Comparison of ENCODE assay signal across 1 cellular context in genomic region chr13:20553309-20553708, GRCh38.
TF ChIP-seq lines count a peak whose summit lies in the region.

No MANE protein-coding gene starts in this region.

TF ChIP-seq in HepG2, 621 proteins besides CTCF, POLR2A, EP300 and RAD21 (continued from another document and continues in another):
- TF ChIP-seq ZBTB7B (CRISPR knock-in tag; IDR thresholded peaks at IDR 0.05) (peak; percentile 47; the same call in 1 of the 2 replicates), ZBTB20 (CRISPR knock-in tag; IDR thresholded peaks at IDR 0.05; ENCODE audit: borderline replicate concordance, low read depth) (peak; percentile 58; the same call in 1 of the 2 replicates), MIER2 (CRISPR knock-in tag; IDR thresholded peaks at IDR 0.05) (0 out of 2 replicates have a peak, but pooled peaks have one; percentile 14), HNF4A (CRISPR knock-in tag; IDR thresholded peaks at IDR 0.05) (peak; percentile 60), ZNF780A (CRISPR knock-in tag; IDR thresholded peaks at IDR 0.05) (no peak), MIER3 (CRISPR knock-in tag; IDR thresholded peaks at IDR 0.05; ENCODE audit: borderline replicate concordance) (peak; percentile 62; the same call in 1 of the 2 replicates), HMG20A (CRISPR knock-in tag; IDR thresholded peaks at IDR 0.05; ENCODE audit: borderline replicate concordance) (peak; percentile 49; the same call in 1 of the 2 replicates), ELF3 (CRISPR knock-in tag; IDR thresholded peaks at IDR 0.05) (peak; percentile 43; the same call in 1 of the 2 replicates), SAP130 (CRISPR knock-in tag; IDR thresholded peaks at IDR 0.05; ENCODE audit: low read depth) (peak; percentile 65), ETV5 (CRISPR knock-in tag; IDR thresholded peaks at IDR 0.05; ENCODE audit: borderline replicate concordance) (0 out of 2 replicates have a peak, but pooled peaks have one; percentile 20), ZFY (CRISPR knock-in tag; IDR thresholded peaks at IDR 0.05) (peak; percentile 53), TARDBP (CRISPR knock-in tag; IDR thresholded peaks at IDR 0.05) (peak; percentile 18; the same call in 1 of the 2 replicates), TCF12 (IDR thresholded peaks at IDR 0.05) (no peak), TCF12 (CRISPR knock-in tag; IDR thresholded peaks at IDR 0.05) (no peak), BRCA1 (CRISPR knock-in tag; IDR thresholded peaks at IDR 0.05) (no peak), AGO1 (IDR thresholded peaks at IDR 0.05; ENCODE audit: low read depth, low read length, poor library complexity, severe bottlenecking) (no peak), TBX3 (IDR thresholded peaks at IDR 0.05; ENCODE audit: borderline replicate concordance) (no peak), FOXA1 (IDR thresholded peaks at IDR 0.05) (no peak), FOXA1 (CRISPR knock-in tag; IDR thresholded peaks at IDR 0.05) (peak; percentile 51; the same call in 1 of the 2 replicates), ZFX (CRISPR knock-in tag; IDR thresholded peaks at IDR 0.05; ENCODE audit: low read depth) (peak; percentile 65), TAF1 (CRISPR knock-in tag; IDR thresholded peaks at IDR 0.05) (peak; percentile 47; the same call in 1 of the 2 replicates), GABPA (IDR thresholded peaks at IDR 0.05; ENCODE audit: low read depth, low read length) (no peak), GABPA (CRISPR knock-in tag; IDR thresholded peaks at IDR 0.05; ENCODE audit: low read depth) (0 out of 2 replicates have a peak, but pooled peaks have one; percentile 23), KLF15 (CRISPR knock-in tag; IDR thresholded peaks at IDR 0.05; ENCODE audit: borderline replicate concordance) (no peak), PAXIP1 (CRISPR knock-in tag; conservative IDR thresholded peaks at IDR 0.05) (peak; percentile 80), FOXO1 (CRISPR knock-in tag; IDR thresholded peaks at IDR 0.05) (peak; percentile 60), ZNF331 (CRISPR knock-in tag; IDR thresholded peaks at IDR 0.05) (peak; percentile 75), ASH2L (IDR thresholded peaks at IDR 0.05; ENCODE audit: insufficient read length, low read depth, low read length) (peak; percentile 45), ZNF264 (CRISPR knock-in tag; IDR thresholded peaks at IDR 0.05) (peak; percentile 55; the same call in 1 of the 2 replicates), NR2F6 (IDR thresholded peaks at IDR 0.05) (no peak), NR2F6 (CRISPR knock-in tag; IDR thresholded peaks at IDR 0.05) (peak; percentile 68), ZNF501 (CRISPR knock-in tag; IDR thresholded peaks at IDR 0.05) (peak; percentile 44; the same call in 1 of the 2 replicates), HDAC1 (CRISPR knock-in tag; IDR thresholded peaks at IDR 0.05) (0 out of 2 replicates have a peak, but pooled peaks have one; percentile 43), PATZ1 (CRISPR knock-in tag; IDR thresholded peaks at IDR 0.05) (0 out of 2 replicates have a peak, but pooled peaks have one; percentile 18), ESRRA (CRISPR knock-in tag; IDR thresholded peaks at IDR 0.05; ENCODE audit: low read depth) (no peak), ZNF740 (CRISPR knock-in tag; IDR thresholded peaks at IDR 0.05) (no peak), ZSCAN20 (CRISPR knock-in tag; IDR thresholded peaks at IDR 0.05; ENCODE audit: borderline replicate concordance) (peak; percentile 23; the same call in 1 of the 2 replicates), ZBTB38 (CRISPR knock-in tag; IDR thresholded peaks at IDR 0.05) (peak; percentile 69), ZNF143 (CRISPR knock-in tag; IDR thresholded peaks at IDR 0.05) (no peak), FOXA3 (CRISPR knock-in tag; IDR thresholded peaks at IDR 0.05) (peak; percentile 42), PHF5A (CRISPR knock-in tag; IDR thresholded peaks at IDR 0.05; ENCODE audit: low read depth, unreplicated experiment) (peak; percentile 61), POLR2G (IDR thresholded peaks at IDR 0.05; ENCODE audit: low read depth, low read length) (peak; percentile 76), MYC (CRISPR knock-in tag; IDR thresholded peaks at IDR 0.05; ENCODE audit: borderline replicate concordance) (peak; percentile 64; the same call in 1 of the 2 replicates), JUND (CRISPR knock-in tag; IDR thresholded peaks at IDR 0.05) (no peak), PITX1 (CRISPR knock-in tag; IDR thresholded peaks at IDR 0.05) (0 out of 2 replicates have a peak, but pooled peaks have one; percentile 13), ZNF292 (CRISPR knock-in tag; IDR thresholded peaks at IDR 0.05; ENCODE audit: borderline replicate concordance, low read depth) (peak; percentile 95; the same call in 1 of the 2 replicates), ZC3H4 (CRISPR knock-in tag; IDR thresholded peaks at IDR 0.05; ENCODE audit: borderline replicate concordance) (no peak), GATAD2A (CRISPR knock-in tag; IDR thresholded peaks at IDR 0.05) (peak; percentile 73), STAG1 (CRISPR knock-in tag; IDR thresholded peaks at IDR 0.05) (peak; percentile 23; the same call in 1 of the 2 replicates), FOXO4 (CRISPR knock-in tag; conservative IDR thresholded peaks at IDR 0.05) (0 out of 2 replicates have a peak, but pooled peaks have one; percentile 36), FOXP4 (CRISPR knock-in tag; IDR thresholded peaks at IDR 0.05) (no peak; the same call in 1 of the 2 replicates), ERF (CRISPR knock-in tag; IDR thresholded peaks at IDR 0.05) (peak; percentile 56; the same call in 1 of the 2 replicates), FOSL2 (CRISPR knock-in tag; IDR thresholded peaks at IDR 0.05) (peak; percentile 19; the same call in 1 of the 2 replicates), NCOA2 (CRISPR knock-in tag; IDR thresholded peaks at IDR 0.05) (peak; percentile 36; the same call in 1 of the 2 replicates), ZSCAN22 (CRISPR knock-in tag; IDR thresholded peaks at IDR 0.05) (no peak), SALL1 (CRISPR knock-in tag; IDR thresholded peaks at IDR 0.05) (peak; percentile 73), PRDM15 (CRISPR knock-in tag; IDR thresholded peaks at IDR 0.05) (peak; percentile 66), TCF7 (IDR thresholded peaks at IDR 0.05; ENCODE audit: low read depth) (0 out of 2 replicates have a peak, but pooled peaks have one; percentile 9)
